Comparison of ENCODE assay signal across 1 cellular context in genomic region chr5:150461231-150461630, GRCh38.
TF ChIP-seq lines count a peak whose summit lies in the region.

No MANE protein-coding gene starts in this region.

TF ChIP-seq in HCT116, 20 proteins besides CTCF, POLR2A, EP300 and RAD21 (continued from another document):
- TF ChIP-seq, protein P1, sequence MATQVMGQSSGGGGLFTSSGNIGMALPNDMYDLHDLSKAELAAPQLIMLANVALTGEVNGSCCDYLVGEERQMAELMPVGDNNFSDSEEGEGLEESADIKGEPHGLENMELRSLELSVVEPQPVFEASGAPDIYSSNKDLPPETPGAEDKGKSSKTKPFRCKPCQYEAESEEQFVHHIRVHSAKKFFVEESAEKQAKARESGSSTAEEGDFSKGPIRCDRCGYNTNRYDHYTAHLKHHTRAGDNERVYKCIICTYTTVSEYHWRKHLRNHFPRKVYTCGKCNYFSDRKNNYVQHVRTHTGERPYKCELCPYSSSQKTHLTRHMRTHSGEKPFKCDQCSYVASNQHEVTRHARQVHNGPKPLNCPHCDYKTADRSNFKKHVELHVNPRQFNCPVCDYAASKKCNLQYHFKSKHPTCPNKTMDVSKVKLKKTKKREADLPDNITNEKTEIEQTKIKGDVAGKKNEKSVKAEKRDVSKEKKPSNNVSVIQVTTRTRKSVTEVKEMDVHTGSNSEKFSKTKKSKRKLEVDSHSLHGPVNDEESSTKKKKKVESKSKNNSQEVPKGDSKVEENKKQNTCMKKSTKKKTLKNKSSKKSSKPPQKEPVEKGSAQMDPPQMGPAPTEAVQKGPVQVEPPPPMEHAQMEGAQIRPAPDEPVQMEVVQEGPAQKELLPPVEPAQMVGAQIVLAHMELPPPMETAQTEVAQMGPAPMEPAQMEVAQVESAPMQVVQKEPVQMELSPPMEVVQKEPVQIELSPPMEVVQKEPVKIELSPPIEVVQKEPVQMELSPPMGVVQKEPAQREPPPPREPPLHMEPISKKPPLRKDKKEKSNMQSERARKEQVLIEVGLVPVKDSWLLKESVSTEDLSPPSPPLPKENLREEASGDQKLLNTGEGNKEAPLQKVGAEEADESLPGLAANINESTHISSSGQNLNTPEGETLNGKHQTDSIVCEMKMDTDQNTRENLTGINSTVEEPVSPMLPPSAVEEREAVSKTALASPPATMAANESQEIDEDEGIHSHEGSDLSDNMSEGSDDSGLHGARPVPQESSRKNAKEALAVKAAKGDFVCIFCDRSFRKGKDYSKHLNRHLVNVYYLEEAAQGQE (IDR thresholded peaks at IDR 0.05; ENCODE audit: low read depth): no peak
- TF ChIP-seq YY1 (IDR thresholded peaks at IDR 0.05; ENCODE audit: extremely low read depth, insufficient replicate concordance, low read depth, low read length): no peak
- no peak for TF ChIP-seq SRF (IDR thresholded peaks at IDR 0.05; ENCODE audit: low read depth)
- TF ChIP-seq SP1 (IDR thresholded peaks at IDR 0.05; ENCODE audit: low read depth): no peak
- no peak for TF ChIP-seq EZH2 (IDR thresholded peaks at IDR 0.05)
- no peak for TF ChIP-seq SIN3A (IDR thresholded peaks at IDR 0.05; ENCODE audit: low read depth)
- no peak for TF ChIP-seq ELF1 (IDR thresholded peaks at IDR 0.05; ENCODE audit: borderline replicate concordance, low read depth)
- no peak for TF ChIP-seq CBX3 (IDR thresholded peaks at IDR 0.05; ENCODE audit: low read depth)
- TF ChIP-seq JUND (IDR thresholded peaks at IDR 0.05): no peak
- TF ChIP-seq, protein P2, sequence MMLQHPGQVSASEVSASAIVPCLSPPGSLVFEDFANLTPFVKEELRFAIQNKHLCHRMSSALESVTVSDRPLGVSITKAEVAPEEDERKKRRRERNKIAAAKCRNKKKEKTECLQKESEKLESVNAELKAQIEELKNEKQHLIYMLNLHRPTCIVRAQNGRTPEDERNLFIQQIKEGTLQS (IDR thresholded peaks at IDR 0.05): no peak
- TF ChIP-seq EZH2phosphoT487 (IDR thresholded peaks at IDR 0.05; ENCODE audit: borderline replicate concordance): no peak
- TF ChIP-seq TCF7L2 (IDR thresholded peaks at IDR 0.05; ENCODE audit: borderline replicate concordance, extremely low read depth, insufficient read depth, insufficient read length): no peak
